In the genomic region with DNA sequence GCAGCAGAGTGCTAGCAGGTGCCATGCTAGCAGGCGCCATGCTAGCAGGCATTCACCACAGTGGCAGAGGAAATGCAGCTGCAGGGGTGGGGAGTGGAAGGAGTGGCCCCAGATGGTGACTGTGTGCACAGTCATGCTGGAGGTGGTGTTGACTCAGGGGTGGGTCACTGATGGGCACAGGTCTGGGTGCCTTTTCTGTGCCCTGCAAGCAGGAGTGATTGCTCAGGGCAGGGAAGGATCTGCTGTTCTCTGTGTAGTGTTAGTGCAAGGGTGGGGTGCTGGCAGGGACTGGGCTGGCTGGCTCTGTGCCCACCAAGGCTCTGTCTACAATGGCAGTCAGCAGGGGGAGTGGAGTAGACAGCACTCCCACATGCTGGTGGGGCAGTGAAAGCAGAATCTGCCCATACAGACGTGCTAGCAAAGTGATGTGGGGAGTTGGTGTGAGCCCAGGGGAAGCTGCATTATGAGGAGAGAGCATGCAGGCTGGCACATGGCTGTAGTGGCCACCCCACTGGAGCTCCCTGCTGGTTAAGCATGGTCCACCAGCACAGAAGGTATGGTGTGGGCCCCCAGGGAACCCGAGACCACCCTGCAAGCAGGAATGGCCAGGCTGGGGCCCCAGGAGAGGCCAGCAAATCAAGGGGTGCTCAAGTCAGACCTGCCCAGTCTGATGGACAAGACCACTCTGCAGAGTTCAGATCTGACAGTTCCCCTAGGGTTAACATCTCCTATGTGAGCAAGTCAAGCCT, we compare ENCODE assay signal across 14 cellular contexts. TPM values are rescaled to one million over a fixed set of nuclear protein-coding genes. Genes with fewer than 3 reads are reported as not detected.
DNase-seq lines count a peak whose midpoint lies in the region; ATAC-seq and TF ChIP-seq lines count a peak whose summit lies in the region.
"Had no signal": no experiment of that assay in that cellular context is flagged by ENCODE, and none has a peak within 500 bp of the region (broad histone marks: within the 10 kb centered on the region; RNA-seq: fewer than 3 reads in every experiment).

No MANE protein-coding gene starts in this region.

- no peak overlapping the region for H3K27ac Mint-ChIP-seq in activated CD4-positive, alpha-beta T cell treated with anti-CD3 and anti-CD28 coated beads for 36 hours
- no peak overlapping the region for H3K27ac Mint-ChIP-seq in activated CD4-positive, alpha-beta T cell treated with anti-CD3 and anti-CD28 coated beads, Interleukin-2, amount 10 ng/mL, durations not matched to agents 24 days and 14 days
- H3K27ac Mint-ChIP-seq in brain, result peak overlapping the region in 3 of 5 experiments; percentile 21 to 87 (median 73)
- H3K27ac Mint-ChIP-seq: mesothelial cell of epicardium had no signal

- no peaks in the 10 kb centered on the region for H3K27me3 Mint-ChIP-seq in activated CD4-positive, alpha-beta T cell treated with anti-CD3 and anti-CD28 coated beads for 36 hours
- no peaks in the 10 kb centered on the region for H3K27me3 Mint-ChIP-seq in activated CD4-positive, alpha-beta T cell treated with anti-CD3 and anti-CD28 coated beads, Interleukin-2, amount 10 ng/mL, durations not matched to agents 24 days and 14 days
- peaks cover 2% of the 10 kb centered on the region for H3K27me3 Mint-ChIP-seq in brain
- H3K27me3 Mint-ChIP-seq: activated naive CD8-positive, alpha-beta T cell had no signal

- H3K9me3 Mint-ChIP-seq in activated CD4-positive, alpha-beta T cell treated with anti-CD3 and anti-CD28 coated beads for 36 hours (ENCODE audit: low read depth), result peaks cover 8% of the 10 kb centered on the region
- peaks cover 18% of the 10 kb centered on the region for H3K9me3 Mint-ChIP-seq in activated CD4-positive, alpha-beta T cell treated with anti-CD3 and anti-CD28 coated beads, Interleukin-2, amount 10 ng/mL, durations not matched to agents 24 days and 14 days
- H3K9me3 Mint-ChIP-seq in brain, result peaks cover 25 to 40% (median 34%) of the 10 kb centered on the region in 5 experiments

- H3K4me1 Mint-ChIP-seq in activated CD4-positive, alpha-beta T cell treated with anti-CD3 and anti-CD28 coated beads for 36 hours, result peaks cover 32% of the 10 kb centered on the region
- peaks cover 8% of the 10 kb centered on the region for H3K4me1 Mint-ChIP-seq in activated CD4-positive, alpha-beta T cell treated with anti-CD3 and anti-CD28 coated beads, Interleukin-2, amount 10 ng/mL, durations not matched to agents 24 days and 14 days
- peaks cover 63% of the 10 kb centered on the region for H3K4me1 Mint-ChIP-seq in brain

- peaks cover 2% of the 10 kb centered on the region; the same call in 1 of the 2 replicates for H3K9me3 ChIP-seq in MG63
- H3K9me3 ChIP-seq: right lobe of liver had no signal

- ATAC-seq in activated CD4-positive, alpha-beta T cell treated with anti-CD3 and anti-CD28 coated beads for 36 hours, result peak; percentile 73
- peak; percentile 28 for ATAC-seq in sciatic nerve

- no peaks in the 10 kb centered on the region for H3K27me3 ChIP-seq in MG63
- H3K27me3 ChIP-seq: right lobe of liver had no signal

- POLR2A ChIA-PET in activated CD4-positive, alpha-beta T cell treated with anti-CD3 and anti-CD28 coated beads for 36 hours (lab: Charles Lee), result no interaction called here

- CTCF ChIA-PET in activated CD4-positive, alpha-beta T cell treated with anti-CD3 and anti-CD28 coated beads for 36 hours (lab: Charles Lee), result interaction anchor here (0.8 to 1.0 kb wide), 2 partner anchors 23 to 47 kb away, joined by 3 to 4 read pairs; no protein-coding TSS in a partner anchor

- H3K36me3 Mint-ChIP-seq in activated CD4-positive, alpha-beta T cell treated with anti-CD3 and anti-CD28 coated beads for 36 hours (ENCODE audit: low read depth), result peaks cover 41% of the 10 kb centered on the region
- peaks cover 2% of the 10 kb centered on the region for H3K36me3 Mint-ChIP-seq in activated CD4-positive, alpha-beta T cell treated with anti-CD3 and anti-CD28 coated beads, Interleukin-2, amount 10 ng/mL, durations not matched to agents 24 days and 14 days (ENCODE audit: low read depth)
- H3K36me3 Mint-ChIP-seq in brain, result peaks cover 51% of the 10 kb centered on the region

- no peak for TF ChIP-seq CTCF in brain (conservative IDR thresholded peaks at IDR 0.05)

- no peak overlapping the region for H3K4me3 Mint-ChIP-seq in activated CD4-positive, alpha-beta T cell treated with anti-CD3 and anti-CD28 coated beads for 36 hours
- no peak overlapping the region for H3K4me3 Mint-ChIP-seq in activated CD4-positive, alpha-beta T cell treated with anti-CD3 and anti-CD28 coated beads, Interleukin-2, amount 10 ng/mL, durations not matched to agents 24 days and 14 days
- peak overlapping the region in 2 of 5 experiments; percentile 8 to 25 for H3K4me3 Mint-ChIP-seq in brain
- H3K4me3 Mint-ChIP-seq: activated naive CD8-positive, alpha-beta T cell; mesothelial cell of epicardium had no signal

- intact Hi-C loops in activated CD4-positive, alpha-beta T cell treated with anti-CD3 and anti-CD28 coated beads for 36 hours (cut with DNase I, micrococcal nuclease), result loop anchor here in 1 of 2 experiments (5.0 kb wide), 2 partner anchors 48 to 267 kb away; no protein-coding TSS in a partner anchor
- intact Hi-C loops in activated CD4-positive, alpha-beta T cell treated with anti-CD3 and anti-CD28 coated beads, Interleukin-2, amount 10 ng/mL, durations not matched to agents 24 days and 14 days (cut with micrococcal nuclease), result no loop called here
- intact Hi-C loops in sciatic nerve (cut with DNase I), result no loop called here

- DNase-seq in activated CD4-positive, alpha-beta T cell treated with anti-CD3 and anti-CD28 coated beads for 36 hours, result peak; percentile 43
- DNase-seq in activated CD4-positive, alpha-beta T cell treated with anti-CD3 and anti-CD28 coated beads, Interleukin-2, amount 10 ng/mL, durations not matched to agents 24 days and 14 days, result no peak
- DNase-seq in MG63 (peak; percentile 50), sciatic nerve (ENCODE audit: low spot score) (no peak), NCI-H1417 treated with DMSO at 0.1 percent for 48 hours (lab: John Stamatoyannopoulos, UW) (no peak), epidermal melanocyte (ENCODE audit: insufficient read length, low spot score) (no peak), kidney glomerular epithelial cell (lab: John Stamatoyannopoulos, UW) (no peak)
- DNase-seq: activated CD4-positive, alpha-beta T cell treated with anti-CD3 and anti-CD28 coated beads for 1 hour; hypothalamus; NCI-H2107; right lobe of liver had no signal

- no peak overlapping the region for H3K4me3 ChIP-seq in MG63
- H3K4me3 ChIP-seq: right lobe of liver had no signal

- no peaks in the 10 kb centered on the region; the same call in 1 of the 2 replicates for H3K36me3 ChIP-seq in MG63
- H3K36me3 ChIP-seq: right lobe of liver had no signal

RNA-seq across cellular contexts. Expression of a gene that starts 11.4 kb away (rescaled TPM):
- 10 to 100 TPM in 1 of 2 experiments, 1 to 10 TPM in 1; 9.4 to 10.8 TPM for total RNA-seq in activated CD4-positive, alpha-beta T cell treated with anti-CD3 and anti-CD28 coated beads for 36 hours
- 22.1 and 22.2 TPM in 2 replicates for total RNA-seq in activated CD4-positive, alpha-beta T cell treated with anti-CD3 and anti-CD28 coated beads, Interleukin-2, amount 10 ng/mL, durations not matched to agents 24 days and 14 days
- total RNA-seq in MG63 (2014; rRNA removed; shearing (Covaris generic); ENCODE audit: low replicate concordance), result 6.6 and 6.8 TPM in 2 replicates
- 90.3 TPM for polyA plus RNA-seq in brain (ENCODE audit: insufficient read depth, low read depth, low replicate concordance)
- total RNA-seq in sciatic nerve, result 26.5 TPM

RNA-seq across cellular contexts. Expression of a gene that starts 14.5 kb away (rescaled TPM):
- 10 to 100 TPM; 37.5 to 38.2 TPM for total RNA-seq in activated CD4-positive, alpha-beta T cell treated with anti-CD3 and anti-CD28 coated beads for 36 hours
- total RNA-seq in activated CD4-positive, alpha-beta T cell treated with anti-CD3 and anti-CD28 coated beads, Interleukin-2, amount 10 ng/mL, durations not matched to agents 24 days and 14 days, result 39.1 and 41.2 TPM in 2 replicates
- 61.4 and 81.3 TPM in 2 replicates for total RNA-seq in MG63 (2014; rRNA removed; shearing (Covaris generic); ENCODE audit: low replicate concordance)
- polyA plus RNA-seq in brain (ENCODE audit: insufficient read depth, low read depth, low replicate concordance), result 78.3 TPM
- total RNA-seq in sciatic nerve, result 71.8 TPM

Comparison
In these comparisons a context has a peak if more than half of its experiments do, and no peak if none do; other contexts are left out.
1. DNase-seq: peak in activated CD4-positive, alpha-beta T cell treated with anti-CD3 and anti-CD28 coated beads for 36 hours (single experiment) and MG63 (single experiment); none in activated CD4-positive, alpha-beta T cell treated with anti-CD3 and anti-CD28 coated beads, Interleukin-2, amount 10 ng/mL, durations not matched to agents 24 days and 14 days (single experiment), sciatic nerve (single experiment), NCI-H1417 treated with DMSO at 0.1 percent for 48 hours (single experiment), epidermal melanocyte (single experiment) and kidney glomerular epithelial cell (single experiment).
2. H3K27ac Mint-ChIP-seq: peak in brain (3 of 5); none in activated CD4-positive, alpha-beta T cell treated with anti-CD3 and anti-CD28 coated beads for 36 hours (single experiment) and activated CD4-positive, alpha-beta T cell treated with anti-CD3 and anti-CD28 coated beads, Interleukin-2, amount 10 ng/mL, durations not matched to agents 24 days and 14 days (single experiment).